30 cellular contexts compared by ENCODE assay signal in the genomic region with DNA sequence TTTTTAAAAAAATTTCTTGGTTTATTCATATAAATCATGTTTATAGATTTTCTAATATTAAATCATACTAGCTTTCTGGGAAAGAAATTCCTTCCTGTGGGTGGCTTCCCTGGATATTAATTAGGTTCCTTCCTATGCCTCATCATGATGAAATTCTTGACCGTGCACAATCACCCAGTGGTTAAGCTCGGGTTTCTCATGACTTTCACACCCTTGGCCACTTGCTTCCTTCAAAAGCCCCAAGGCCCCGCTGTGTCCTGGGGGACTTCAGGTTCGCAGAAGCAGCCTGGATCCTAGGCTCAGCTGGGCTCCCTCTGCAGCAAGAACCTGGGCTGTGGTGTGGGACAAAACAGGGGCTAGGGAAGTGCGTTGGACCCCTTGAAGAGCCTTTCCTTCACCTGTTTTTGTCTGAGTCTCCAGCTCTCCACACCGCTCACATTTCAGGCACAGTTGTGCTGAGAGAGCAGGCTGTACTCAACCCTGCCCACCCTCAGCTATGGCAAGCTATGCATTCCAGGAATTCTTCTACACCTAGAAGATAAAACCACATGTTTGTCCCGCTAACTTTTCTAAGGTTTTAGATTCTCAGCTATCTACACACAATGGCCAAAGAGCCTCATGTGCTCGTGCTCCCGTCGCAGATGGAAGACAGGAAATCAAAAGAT. TPM values are rescaled to one million over a fixed set of nuclear protein-coding genes. Genes with fewer than 3 reads are reported as not detected.
DNase-seq lines count a peak whose midpoint lies in the region; ATAC-seq and TF ChIP-seq lines count a peak whose summit lies in the region.
"Had no signal": no experiment of that assay in that cellular context is flagged by ENCODE, and none has a peak within 500 bp of the region (broad histone marks: within the 10 kb centered on the region; RNA-seq: fewer than 3 reads in every experiment).

No MANE protein-coding gene starts in this region.

- H3K4me3 ChIP-seq in SJCRH30 (no peak overlapping the region), fibroblast of mammary gland (ENCODE audit: control insufficient read depth, low read depth, low read length) (no peak overlapping the region), retinal pigment epithelial cell (ENCODE audit: low read length) (no peak overlapping the region), tibial artery (no peak overlapping the region)
- H3K4me3 ChIP-seq: gastroesophageal sphincter, prostate gland, skin epidermis had no signal

- no peaks in the 10 kb centered on the region for H3K9me3 Mint-ChIP-seq in activated CD8-positive, alpha-beta memory T cell treated with anti-CD3 and anti-CD28 coated beads, Interleukin-2, amount 10 ng/mL, durations not matched to agents 7 days and 5 days (ENCODE audit: low read depth)
- H3K9me3 Mint-ChIP-seq: activated CD8-positive, alpha-beta T cell treated with anti-CD3 and anti-CD28 coated beads for 36 hours; activated T-cell treated with anti-CD3 and anti-CD28 coated beads, Interleukin-2, amount 50 U/mL, for 24 hours; stimulated activated naive CD8-positive, alpha-beta T cell treated with anti-CD3 and anti-CD28 coated beads, Interleukin-15, Interleukin-2, amounts not matched to agents 100 ng/mL and 50 ng/mL, for 24 hours had no signal

- H3K27me3 Mint-ChIP-seq in activated CD8-positive, alpha-beta memory T cell treated with anti-CD3 and anti-CD28 coated beads, Interleukin-2, amount 10 ng/mL, durations not matched to agents 7 days and 5 days = no peaks in the 10 kb centered on the region
- H3K27me3 Mint-ChIP-seq: activated CD8-positive, alpha-beta T cell treated with anti-CD3 and anti-CD28 coated beads for 36 hours; stimulated activated naive CD8-positive, alpha-beta T cell treated with anti-CD3 and anti-CD28 coated beads, Interleukin-15, Interleukin-2, amounts not matched to agents 100 ng/mL and 50 ng/mL, for 24 hours had no signal

- H3K4me1 ChIP-seq in SJCRH30 (no peaks in the 10 kb centered on the region), tibial artery (no peaks in the 10 kb centered on the region)
- H3K4me1 ChIP-seq: prostate gland had no signal

- no peak overlapping the region for H3K4me3 Mint-ChIP-seq in activated CD8-positive, alpha-beta memory T cell treated with anti-CD3 and anti-CD28 coated beads, Interleukin-2, amount 10 ng/mL, durations not matched to agents 7 days and 5 days
- H3K4me3 Mint-ChIP-seq: activated CD8-positive, alpha-beta T cell treated with anti-CD3 and anti-CD28 coated beads for 36 hours; activated T-cell treated with anti-CD3 and anti-CD28 coated beads, Interleukin-2, amount 50 U/mL, for 24 hours; nephron progenitor cell; stimulated activated naive CD8-positive, alpha-beta T cell treated with anti-CD3 and anti-CD28 coated beads, Interleukin-15, Interleukin-2, amounts not matched to agents 100 ng/mL and 50 ng/mL, for 24 hours had no signal

- intact Hi-C loops in tibial artery (cut with DNase I; ENCODE audit: low total_unique reads) = loop anchor here (2.0 kb wide), 1 partner anchor 65 kb away; no protein-coding TSS in a partner anchor

- DNase-seq in ELR (ENCODE audit: low read depth) (peak; percentile 31), SJCRH30 (peak; percentile 4 to 5), fibroblast of mammary gland (ENCODE audit: low read depth) (peak; percentile 7), retinal pigment epithelial cell (ENCODE audit: low read depth) (peak; percentile 21), tibial artery (no peak), COR-L47 (lab: John Stamatoyannopoulos, UW) (no peak), NCI-H2227 (lab: John Stamatoyannopoulos, UW; ENCODE audit: unreplicated experiment) (no peak)
- DNase-seq in activated CD8-positive, alpha-beta memory T cell treated with anti-CD3 and anti-CD28 coated beads, Interleukin-2, amount 10 ng/mL, durations not matched to agents 7 days and 5 days = no peak
- DNase-seq: activated CD4-positive, CD25-positive, alpha-beta regulatory T cell; activated CD8-positive, alpha-beta T cell treated with anti-CD3 and anti-CD28 coated beads for 36 hours; activated naive CD4-positive, alpha-beta T cell; activated T-cell treated with anti-CD3 and anti-CD28 coated beads, Interleukin-2, amount 50 U/mL, for 24 hours; amniotic stem cell; Calu3; central memory CD4-positive, alpha-beta T cell; HCEC 1CT; Karpas-422; midbrain; NCI-H1930; NCI-H446 treated with DMSO at 0.1 percent for 48 hours; nephron progenitor cell; stimulated activated CD4-positive, alpha-beta T cell treated with anti-CD3 and anti-CD28 coated beads, Interleukin-2, amount 100 ng/mL, for 48 hours; T-helper 9 cell had no signal

- H3K36me3 ChIP-seq in SJCRH30 (no peaks in the 10 kb centered on the region), tibial artery (no peaks in the 10 kb centered on the region)
- H3K36me3 ChIP-seq: gastroesophageal sphincter, prostate gland had no signal

- TF ChIP-seq CTCF in fibroblast of mammary gland (conservative IDR thresholded peaks at IDR 0.05; ENCODE audit: control insufficient read depth, insufficient read depth, low read depth, low read length) (no peak), retinal pigment epithelial cell (conservative IDR thresholded peaks at IDR 0.05; ENCODE audit: low read depth, low read length) (peak; percentile 8), tibial artery (IDR thresholded peaks at IDR 0.05) (no peak)

- H3K27ac ChIP-seq in SJCRH30 (peak overlapping the region; percentile 17; the same call in 1 of the 2 replicates), tibial artery (no peak overlapping the region)
- H3K27ac ChIP-seq: gastroesophageal sphincter, prostate gland, skin epidermis had no signal

- H3K27ac Mint-ChIP-seq in activated CD8-positive, alpha-beta memory T cell treated with anti-CD3 and anti-CD28 coated beads, Interleukin-2, amount 10 ng/mL, durations not matched to agents 7 days and 5 days = no peak overlapping the region
- H3K27ac Mint-ChIP-seq: activated CD8-positive, alpha-beta T cell treated with anti-CD3 and anti-CD28 coated beads for 36 hours; activated T-cell treated with anti-CD3 and anti-CD28 coated beads, Interleukin-2, amount 50 U/mL, for 24 hours; nephron progenitor cell; stimulated activated naive CD8-positive, alpha-beta T cell treated with anti-CD3 and anti-CD28 coated beads, Interleukin-15, Interleukin-2, amounts not matched to agents 100 ng/mL and 50 ng/mL, for 24 hours had no signal

- H3K9me3 ChIP-seq in SJCRH30 (replicated peaks) (no peaks in the 10 kb centered on the region), tibial artery (no peaks in the 10 kb centered on the region)
- H3K9me3 ChIP-seq: gastroesophageal sphincter, prostate gland had no signal

- H3K4me1 Mint-ChIP-seq in activated CD8-positive, alpha-beta memory T cell treated with anti-CD3 and anti-CD28 coated beads, Interleukin-2, amount 10 ng/mL, durations not matched to agents 7 days and 5 days = peaks cover 3% of the 10 kb centered on the region

- peaks cover 3% of the 10 kb centered on the region for H3K36me3 Mint-ChIP-seq in activated CD8-positive, alpha-beta memory T cell treated with anti-CD3 and anti-CD28 coated beads, Interleukin-2, amount 10 ng/mL, durations not matched to agents 7 days and 5 days

- H3K27me3 ChIP-seq in SJCRH30 (no peaks in the 10 kb centered on the region), tibial artery (no peaks in the 10 kb centered on the region)
- H3K27me3 ChIP-seq: gastroesophageal sphincter had no signal

- CTCF ChIA-PET in activated CD8-positive, alpha-beta memory T cell treated with anti-CD3 and anti-CD28 coated beads, Interleukin-2, amount 10 ng/mL, durations not matched to agents 7 days and 5 days (lab: Charles Lee) = interaction anchor here (1.0 to 1.4 kb wide), 2 partner anchors 28 to 31 kb away, joined by 3 read pairs; no protein-coding TSS in a partner anchor

- ATAC-seq in activated CD8-positive, alpha-beta memory T cell treated with anti-CD3 and anti-CD28 coated beads, Interleukin-2, amount 10 ng/mL, durations not matched to agents 7 days and 5 days = no peak
- ATAC-seq: activated CD8-positive, alpha-beta T cell treated with anti-CD3 and anti-CD28 coated beads for 36 hours; gastroesophageal sphincter; left lobe of liver; Panc1; SK-N-SH treated with all-trans-retinoic acid at 6 μM for 48 hours had no signal

RNA-seq across cellular contexts. Expression of a gene that starts 48.9 kb away (rescaled TPM):
- total RNA-seq in SJCRH30 (2014; rRNA removed; shearing (Covaris generic)) = 10.0 and 18.3 TPM in 2 replicates
- 10 to 100 TPM in 1 of 2 experiments, 1 to 10 TPM in 1; 9.3 to 10.5 TPM for total RNA-seq in activated CD8-positive, alpha-beta memory T cell treated with anti-CD3 and anti-CD28 coated beads, Interleukin-2, amount 10 ng/mL, durations not matched to agents 7 days and 5 days

Comparison
In these comparisons a context has a peak if more than half of its experiments do, and no peak if none do; other contexts are left out.
1. DNase-seq: peak in ELR (single experiment), SJCRH30 (2 of 2), fibroblast of mammary gland (single experiment) and retinal pigment epithelial cell (single experiment); none in tibial artery (0 of 2), COR-L47 (single experiment), activated CD8-positive, alpha-beta memory T cell treated with anti-CD3 and anti-CD28 coated beads, Interleukin-2, amount 10 ng/mL, durations not matched to agents 7 days and 5 days (single experiment) and NCI-H2227 (single experiment).